17 cellular contexts compared by ENCODE assay signal in genomic region chr12:69546693-69547438, GRCh38. TPM values are rescaled to one million over a fixed set of nuclear protein-coding genes. Genes with fewer than 3 reads are reported as not detected.
DNase-seq lines count a peak whose midpoint lies in the region; ATAC-seq, FAIRE-seq and TF ChIP-seq lines count a peak whose summit lies in the region.
"Had no signal": no experiment of that assay in that cellular context is flagged by ENCODE, and none has a peak within 500 bp of the region (broad histone marks: within the 10 kb centered on the region; RNA-seq: fewer than 3 reads in every experiment).

No MANE protein-coding gene starts in this region.

- H3K27me3 ChIP-seq in GM23248 (replicated peaks; ENCODE audit: insufficient read depth): no peaks in the 10 kb centered on the region
- H3K27me3 ChIP-seq: breast epithelium, right atrium auricular region had no signal

- TF ChIP-seq CTCF in D721Med (IDR thresholded peaks at IDR 0.05; ENCODE audit: insufficient read depth, missing control alignments): no peak

- H3K27ac ChIP-seq in GM23248: no peak overlapping the region
- H3K27ac ChIP-seq: breast epithelium, right atrium auricular region had no signal

- in situ Hi-C loops in GM23248 (cut with MboI): no loop called here

- no peak overlapping the region for H3K4me2 ChIP-seq in GM23248 (ENCODE audit: unreplicated experiment)

- peaks cover 6% of the 10 kb centered on the region; the same call in 1 of the 2 replicates for H3K36me3 ChIP-seq in GM23248 (ENCODE audit: low read depth)
- H3K36me3 ChIP-seq: breast epithelium, right atrium auricular region had no signal

- H3K9me3 ChIP-seq in GM23248 (ENCODE audit: low read depth): no peaks in the 10 kb centered on the region

- ATAC-seq in GM19351 (IDR thresholded peaks at IDR 0.05; ENCODE audit: unreplicated experiment) (peak; percentile 65), HG02759 (IDR thresholded peaks at IDR 0.05; ENCODE audit: unreplicated experiment) (peak; percentile 92), HG03378 (IDR thresholded peaks at IDR 0.05; ENCODE audit: unreplicated experiment) (peak; percentile 86), GM21526 (IDR thresholded peaks at IDR 0.05; ENCODE audit: low FRiP score, unreplicated experiment) (no peak)
- ATAC-seq: stimulated activated naive B cell treated with anti-CD40 and anti-IgM and Interleukin-4, amounts not matched to agents 10 μg/mL and 1 μg/mL and 100 μg/mL, for 72 hours had no signal

- peaks cover 18% of the 10 kb centered on the region; the same call in 1 of the 2 replicates for H3F3A ChIP-seq in GM23248 (ENCODE audit: insufficient read depth)

- H3K9me2 ChIP-seq in GM23248 (ENCODE audit: insufficient read depth): no peaks in the 10 kb centered on the region

- DNase-seq in GM18507 (ENCODE audit: extremely low spot score, insufficient read length, low read depth) (no peak), GM23248 (no peak), D721Med (ENCODE audit: insufficient read length, low spot score) (no peak), NCI-H2029 (lab: John Stamatoyannopoulos, UW) (no peak)
- DNase-seq: activated CD4-positive, alpha-beta T cell treated with anti-CD3 and anti-CD28 coated beads, Interleukin-2, amount 50 U/mL, for 1 hour; activated naive CD4-positive, alpha-beta T cell treated with Interleukin-2 at 50 U/mL for 16 hours; DMS153; effector CD8-positive, alpha-beta T cell; NCI-H1694 treated with DMSO at 0.1 percent for 48 hours; stimulated activated CD4-positive, alpha-beta T cell treated with anti-CD3 and anti-CD28 coated beads, Interleukin-4, amount 100 ng/mL, for 1 hour; stimulated activated naive B cell treated with anti-CD40 and anti-IgM and Interleukin-4, amounts not matched to agents 10 μg/mL and 1 μg/mL and 100 μg/mL, for 72 hours had no signal

- WGBS in GM23248 (ENCODE audit: low coverage in 1 of 2, low lambda C conversion rate in 2 of 2, missing lambda C conversion rate in 2 of 2), 2 experiments: 88 to 89% methylated on average over 7 of the region's 7 CpGs

- H4K20me1 ChIP-seq in GM23248 (ENCODE audit: insufficient read depth): no peaks in the 10 kb centered on the region

- no peak overlapping the region for H3K4me3 ChIP-seq in GM23248
- H3K4me3 ChIP-seq: breast epithelium, right atrium auricular region had no signal

- H3K9ac ChIP-seq in GM23248: no peak overlapping the region

- FAIRE-seq in GM18507 (lab: Jason Lieb, UNC): peak; percentile 67
- no peak for FAIRE-seq in D721Med (lab: Jason Lieb, UNC)

- H3K79me2 ChIP-seq in GM23248 (ENCODE audit: insufficient read depth): peaks cover 50% of the 10 kb centered on the region

- 0 out of 2 replicates have a peak, but pooled peaks cover 1% of the 10 kb centered on the region for H3K4me1 ChIP-seq in GM23248 (ENCODE audit: insufficient read depth)
- H3K4me1 ChIP-seq: breast epithelium, right atrium auricular region had no signal

- no peak overlapping the region for H2AFZ ChIP-seq in GM23248

RNA-seq across cellular contexts. Expression of gene CCT2, which starts 38.4 kb away (rescaled TPM):
- 171 and 176 TPM in 2 replicates for total RNA-seq in GM23248 (2014; rRNA removed; shearing (Covaris generic))
- polyA plus RNA-seq in GM23248 (2016; fragmentation: Nextera tagmentation; extraction: Ambion mirVana): 157 and 158 TPM in 2 replicates
